In the genomic region with DNA sequence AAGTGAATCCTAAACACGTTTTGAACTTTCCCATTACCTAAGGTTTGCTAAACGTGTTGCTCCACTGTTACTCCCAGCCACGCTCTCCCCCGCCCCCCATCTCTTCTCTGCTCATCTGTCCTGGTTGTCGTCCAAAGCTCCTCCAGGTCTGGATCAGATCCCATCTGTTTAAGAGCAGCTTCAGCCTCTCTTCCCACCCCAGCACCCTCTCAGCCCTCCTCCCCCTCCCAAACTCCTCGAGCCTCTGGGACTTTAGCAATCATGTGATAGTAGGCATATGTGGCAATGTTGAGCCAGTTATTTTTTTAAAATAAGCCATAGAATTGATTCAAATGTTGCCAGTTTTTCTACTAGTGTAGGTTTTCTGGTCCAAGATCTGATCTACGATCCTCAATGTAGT, we compare ENCODE assay signal across 1 cellular context.
TF ChIP-seq lines count a peak whose summit lies in the region.

No MANE protein-coding gene starts in this region.

TF ChIP-seq in IMR-90, 13 proteins besides CTCF, POLR2A, EP300 and RAD21 (continued from another document):
- TF ChIP-seq BHLHE40 (IDR thresholded peaks at IDR 0.05; ENCODE audit: low read depth, low read length) (no peak), CEBPB (IDR thresholded peaks at IDR 0.05; ENCODE audit: low read depth, low read length) (no peak)
